8 cellular contexts compared by ENCODE assay signal in the genomic region with DNA sequence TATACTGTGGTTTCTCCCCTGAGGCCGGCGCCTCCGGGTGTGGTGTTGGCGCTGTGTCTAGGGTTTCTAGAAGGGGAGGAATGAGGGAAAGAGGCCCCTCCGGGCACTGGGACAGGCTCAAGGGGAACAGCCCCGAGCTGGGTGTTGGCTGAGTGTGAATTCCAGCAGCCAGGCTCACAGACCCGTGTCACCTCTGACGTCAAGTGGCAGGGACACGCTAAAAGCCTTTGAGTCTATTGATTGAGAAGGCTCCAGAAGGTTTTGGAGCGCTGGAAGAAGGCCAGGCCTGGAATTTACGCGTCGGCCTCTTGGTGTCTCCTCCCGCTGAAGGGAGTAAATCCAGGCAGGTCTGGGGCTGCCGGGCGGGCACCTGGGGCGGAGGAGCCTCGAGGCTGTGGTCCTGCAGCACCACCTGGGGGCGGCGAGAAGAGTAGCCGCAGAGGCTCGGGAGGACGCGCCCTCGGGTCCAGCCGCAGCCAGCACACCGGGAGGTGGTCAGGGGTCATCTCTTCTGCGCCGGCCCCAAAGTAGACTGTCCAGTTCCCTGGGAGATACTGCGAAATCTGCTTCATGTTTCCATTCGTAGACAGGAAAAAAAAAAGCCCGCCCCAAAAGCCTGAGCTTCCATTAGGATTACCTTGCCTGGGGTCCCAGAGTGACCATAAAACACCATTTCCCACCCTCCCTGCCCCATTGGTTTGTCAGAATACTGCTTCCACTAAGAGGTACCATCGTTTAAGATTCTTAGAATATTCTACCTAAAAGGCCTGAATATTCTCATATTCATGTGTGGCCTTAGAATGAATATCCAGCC.
DNase-seq lines count a peak whose midpoint lies in the region; ATAC-seq and TF ChIP-seq lines count a peak whose summit lies in the region.

No MANE protein-coding gene starts in this region.

- H3K4me3 ChIP-seq in NT2/D1 (ENCODE audit: insufficient read length, low read depth), result no peak overlapping the region
- peak overlapping the region; percentile 29 for H3K4me3 ChIP-seq in epithelial cell of esophagus (ENCODE audit: low read length)
- peak overlapping the region; percentile 55 to 70 for H3K4me3 ChIP-seq in mucosa of rectum (ENCODE audit: low read length in 2 of 2)

- H3K4me1 ChIP-seq in NT2/D1 (ENCODE audit: insufficient read depth, insufficient read length), result peaks cover 8% of the 10 kb centered on the region
- peaks cover 0 to 3% of the 10 kb centered on the region in 2 donors for H3K4me1 ChIP-seq in mucosa of rectum (ENCODE audit: control insufficient read depth in 2 of 2, insufficient read depth in 2 of 2, low read length in 2 of 2)

- H3K27me3 ChIP-seq in NT2/D1 (ENCODE audit: insufficient read depth, insufficient read length), result peaks cover 14% of the 10 kb centered on the region
- H3K27me3 ChIP-seq in mucosa of rectum (ENCODE audit: control insufficient read depth in 2 of 2, insufficient read depth in 2 of 2, low read length in 2 of 2), result peaks cover 0 to 3% of the 10 kb centered on the region in 2 donors

- peak overlapping the region in 1 of 2 donors; percentile 21 for H3K27ac ChIP-seq in mucosa of rectum (ENCODE audit: low read depth in 2 of 2, low read length in 2 of 2)

- H3K9me3 ChIP-seq in NT2/D1 (ENCODE audit: insufficient read depth, low read length), result no peaks in the 10 kb centered on the region
- no peaks in the 10 kb centered on the region for H3K9me3 ChIP-seq in mucosa of rectum (ENCODE audit: control insufficient read depth in 2 of 2, low read length in 2 of 2)

- peak; percentile 80 for TF ChIP-seq CTCF in epithelial cell of esophagus (IDR thresholded peaks at IDR 0.05; ENCODE audit: insufficient read depth, low read depth, low read length, missing control alignments)

- peak; percentile 97 for DNase-seq in D341Med (ENCODE audit: low spot score)
- peak in 70 of 76 experiments; percentile 2 to 75 (median 55) for DNase-seq in HUDEP-2 (lab: John Stamatoyannopoulos, UW; ENCODE audit: unreplicated experiment in 76 of 76)
- peak; percentile 93 for DNase-seq in NT2/D1 (ENCODE audit: low read depth, low spot score)
- peak; percentile 87 for DNase-seq in activated CD8-positive, alpha-beta memory T cell treated with anti-CD3 and anti-CD28 coated beads, Interleukin-2, amount 50 U/mL, for 48 hours
- DNase-seq in epithelial cell of esophagus (ENCODE audit: low read depth), result peak; percentile 93
- peak; percentile 19 to 41 for DNase-seq in stimulated activated CD8-positive, alpha-beta memory T cell treated with anti-CD3 and anti-CD28 coated beads, Interleukin-4, amount 100 ng/mL, for 1 hour (ENCODE audit: low read depth in 2 of 2, low spot score in 1 of 2)

- ATAC-seq in GM21447 (IDR thresholded peaks at IDR 0.05; ENCODE audit: unreplicated experiment), result peak; percentile 98

- H3K9ac ChIP-seq in NT2/D1 (ENCODE audit: insufficient read length, low read depth), result peak overlapping the region; percentile 47
- H3K9ac ChIP-seq in mucosa of rectum (ENCODE audit: low read depth in 1 of 2, low read length in 2 of 2), result peak overlapping the region; percentile 9 to 65

- no peaks in the 10 kb centered on the region for H3K36me3 ChIP-seq in NT2/D1 (ENCODE audit: insufficient read depth, insufficient read length, low read length)
- H3K36me3 ChIP-seq in mucosa of rectum (ENCODE audit: control insufficient read depth in 2 of 2, insufficient read depth in 2 of 2, low read length in 2 of 2), result no peaks in the 10 kb centered on the region

Comparison
In these comparisons a context has a peak if more than half of its experiments do, and no peak if none do; other contexts are left out.
1. DNase-seq: peak in every context shown above with its lines; median percentile 97 in D341Med; 93 in NT2/D1; 93 in epithelial cell of esophagus; 87 in activated CD8-positive, alpha-beta memory T cell treated with anti-CD3 and anti-CD28 coated beads, Interleukin-2, amount 50 U/mL, for 48 hours; 55 in HUDEP-2; 30 in stimulated activated CD8-positive, alpha-beta memory T cell treated with anti-CD3 and anti-CD28 coated beads, Interleukin-4, amount 100 ng/mL, for 1 hour.